Comparison of ENCODE assay signal across 12 cellular contexts in the genomic region with DNA sequence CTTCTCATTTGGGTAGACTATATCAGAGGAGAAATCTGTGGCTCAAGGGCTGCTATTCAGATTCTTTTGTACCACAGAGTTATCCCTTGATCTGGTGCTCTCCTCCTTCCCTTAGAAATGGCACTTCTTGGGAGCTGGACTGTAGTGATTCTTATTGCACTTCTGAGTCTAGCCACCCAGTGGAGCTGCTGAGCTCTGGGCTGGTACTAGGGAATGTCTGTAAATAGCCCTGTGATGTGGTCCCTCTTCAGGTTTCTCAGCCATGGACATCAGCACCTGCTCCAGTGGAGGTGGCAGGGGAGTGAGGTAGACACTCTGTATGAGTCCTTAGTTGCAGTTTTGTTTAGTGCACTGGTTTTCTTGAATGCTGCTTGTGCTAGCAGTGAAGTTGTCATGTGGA.
DNase-seq lines count a peak whose midpoint lies in the region; FAIRE-seq and TF ChIP-seq lines count a peak whose summit lies in the region.
"Had no signal": no experiment of that assay in that cellular context is flagged by ENCODE, and none has a peak within 500 bp of the region (broad histone marks: within the 10 kb centered on the region; RNA-seq: fewer than 3 reads in every experiment).

No MANE protein-coding gene starts in this region.

- H3K4me3 ChIP-seq in breast epithelium (no peak overlapping the region), MM.1S (ENCODE audit: low read length) (no peak overlapping the region), testis (no peak overlapping the region), kidney (ENCODE audit: low read length in 2 of 2) (no peak overlapping the region)

- no peak overlapping the region for H2AFZ ChIP-seq in MM.1S (ENCODE audit: low read length)

- H3K4me1 Mint-ChIP-seq in MCF 10A (ENCODE audit: insufficient read depth, unreplicated experiment): no peaks in the 10 kb centered on the region

- no peaks in the 10 kb centered on the region for H3K9me2 ChIP-seq in MM.1S (replicated peaks; ENCODE audit: insufficient read depth, low read length)

- H3K27me3 Mint-ChIP-seq in MCF 10A (ENCODE audit: insufficient read depth, unreplicated experiment): no peaks in the 10 kb centered on the region

- DNase-seq in MCF 10A (ENCODE audit: unreplicated experiment) (peak; percentile 42), breast epithelium (ENCODE audit: low spot score in 2 of 2) (no peak), MM.1S (peak; percentile 54), cerebellar cortex (ENCODE audit: low spot score) (peak; percentile 6), testis (peak; percentile 37), NCI-H524 treated with DMSO at 0.1 percent for 48 hours (lab: John Stamatoyannopoulos, UW) (no peak), NCI-H226 (no peak), kidney (no peak)
- DNase-seq: NCI-H774, retina, T-helper 9 cell, trophoblast cell had no signal

- intact Hi-C loops in MCF 10A (cut with micrococcal nuclease): no loop called here
- intact Hi-C loops in breast epithelium (cut with DNase I; ENCODE audit: low total_unique reads): no loop called here
- intact Hi-C loops in testis (cut with DNase I; ENCODE audit: low total_unique reads): no loop called here
- intact Hi-C loops in kidney (cut with DNase I): no loop called here

- H3K4me2 ChIP-seq in MM.1S (ENCODE audit: low read depth, low read length): no peak overlapping the region

- H3F3A ChIP-seq in MM.1S (ENCODE audit: insufficient read depth, low read length): no peaks in the 10 kb centered on the region

- BruUV-seq in MCF 10A (replicated peaks; lab: Mats Ljungman, UMichigan): no TSS peak

- H4K20me1 ChIP-seq in MM.1S (ENCODE audit: insufficient read depth, low read length): no peaks in the 10 kb centered on the region

- H3K27ac ChIP-seq in breast epithelium (no peak overlapping the region), MM.1S (ENCODE audit: low read length) (no peak overlapping the region), testis (no peak overlapping the region), kidney (ENCODE audit: low read depth in 2 of 2, low read length in 2 of 2) (no peak overlapping the region)

- POLR2A ChIA-PET in MCF 10A (lab: Yijun Ruan, JAX): no interaction called here

- no peak overlapping the region for H3K4me3 Mint-ChIP-seq in MCF 10A (ENCODE audit: unreplicated experiment)

- CTCF ChIA-PET in MCF 10A (lab: Yijun Ruan, JAX): interaction anchor here (0.9 kb wide), 1 partner anchor 13 kb away, joined by 3 read pairs; no protein-coding TSS in a partner anchor

- TF ChIP-seq POLR2A in breast epithelium (IDR thresholded peaks at IDR 0.05) (no peak), testis (IDR thresholded peaks at IDR 0.05) (no peak)

- FAIRE-seq in kidney (lab: Jason Lieb, UNC): no peak

- H3K27ac Mint-ChIP-seq in MCF 10A (ENCODE audit: low read depth, unreplicated experiment): no peak overlapping the region

- H3K9me3 ChIP-seq in breast epithelium (no peaks in the 10 kb centered on the region), MM.1S (replicated peaks; ENCODE audit: insufficient read depth, low read length) (no peaks in the 10 kb centered on the region), testis (no peaks in the 10 kb centered on the region), kidney (ENCODE audit: control insufficient read depth in 1 of 2, low read length in 2 of 2) (no peaks in the 10 kb centered on the region)

- H3K79me2 ChIP-seq in MM.1S (ENCODE audit: low read length): no peaks in the 10 kb centered on the region

- H3K27me3 ChIP-seq in breast epithelium: no peaks in the 10 kb centered on the region
- H3K27me3 ChIP-seq in MM.1S (replicated peaks; ENCODE audit: insufficient read depth, low read length): no peaks in the 10 kb centered on the region
- H3K27me3 ChIP-seq in testis: no peaks in the 10 kb centered on the region

- H3K4me1 ChIP-seq in breast epithelium (no peaks in the 10 kb centered on the region), MM.1S (ENCODE audit: low read length) (no peaks in the 10 kb centered on the region), testis (no peaks in the 10 kb centered on the region), kidney (ENCODE audit: control insufficient read depth in 1 of 2, insufficient read depth in 1 of 2, low read depth in 1 of 2, low read length in 2 of 2) (no peaks in the 10 kb centered on the region)

- H3K9me3 Mint-ChIP-seq in MCF 10A (ENCODE audit: unreplicated experiment): no peaks in the 10 kb centered on the region

- H3K36me3 Mint-ChIP-seq in MCF 10A (ENCODE audit: insufficient read depth, unreplicated experiment): no peaks in the 10 kb centered on the region

- no peak overlapping the region for H3K9ac ChIP-seq in MM.1S (ENCODE audit: low read length)
- H3K9ac ChIP-seq in kidney (ENCODE audit: low read length in 2 of 2): no peak overlapping the region

- TF ChIP-seq CTCF in MCF 10A (IDR thresholded peaks at IDR 0.05; ENCODE audit: unreplicated experiment): peak; percentile 30
- TF ChIP-seq CTCF in breast epithelium (IDR thresholded peaks at IDR 0.05): no peak
- TF ChIP-seq CTCF in MM.1S (IDR thresholded peaks at IDR 0.05; ENCODE audit: low read length): peak; percentile 67
- peak in 1 of 3 experiments; percentile 25 for TF ChIP-seq CTCF in testis (IDR thresholded peaks at IDR 0.05)
- no peak for TF ChIP-seq CTCF in kidney (IDR thresholded peaks at IDR 0.05; ENCODE audit: borderline replicate concordance, extremely low read depth, insufficient read depth)

- H3K36me3 ChIP-seq in breast epithelium: no peaks in the 10 kb centered on the region
- H3K36me3 ChIP-seq in MM.1S (replicated peaks; ENCODE audit: insufficient read depth, low read length): no peaks in the 10 kb centered on the region
- no peaks in the 10 kb centered on the region for H3K36me3 ChIP-seq in testis (ENCODE audit: low read depth, missing control alignments)
- H3K36me3 ChIP-seq in kidney (ENCODE audit: control insufficient read depth in 1 of 2, insufficient read depth in 2 of 2, low read length in 2 of 2): no peaks in the 10 kb centered on the region

Comparison
In these comparisons a context has a peak if more than half of its experiments do, and no peak if none do; other contexts are left out.
1. DNase-seq: peak in MCF 10A (single experiment), MM.1S (single experiment), cerebellar cortex (single experiment) and testis (single experiment); none in breast epithelium (0 of 2), NCI-H524 treated with DMSO at 0.1 percent for 48 hours (single experiment), NCI-H226 (single experiment) and kidney (single experiment).
2. CTCF ChIP-seq: peak in MCF 10A (single experiment) and MM.1S (single experiment); none in breast epithelium (0 of 3) and kidney (single experiment).